ENCODE assay signal across 13 cellular contexts in the genomic region with DNA sequence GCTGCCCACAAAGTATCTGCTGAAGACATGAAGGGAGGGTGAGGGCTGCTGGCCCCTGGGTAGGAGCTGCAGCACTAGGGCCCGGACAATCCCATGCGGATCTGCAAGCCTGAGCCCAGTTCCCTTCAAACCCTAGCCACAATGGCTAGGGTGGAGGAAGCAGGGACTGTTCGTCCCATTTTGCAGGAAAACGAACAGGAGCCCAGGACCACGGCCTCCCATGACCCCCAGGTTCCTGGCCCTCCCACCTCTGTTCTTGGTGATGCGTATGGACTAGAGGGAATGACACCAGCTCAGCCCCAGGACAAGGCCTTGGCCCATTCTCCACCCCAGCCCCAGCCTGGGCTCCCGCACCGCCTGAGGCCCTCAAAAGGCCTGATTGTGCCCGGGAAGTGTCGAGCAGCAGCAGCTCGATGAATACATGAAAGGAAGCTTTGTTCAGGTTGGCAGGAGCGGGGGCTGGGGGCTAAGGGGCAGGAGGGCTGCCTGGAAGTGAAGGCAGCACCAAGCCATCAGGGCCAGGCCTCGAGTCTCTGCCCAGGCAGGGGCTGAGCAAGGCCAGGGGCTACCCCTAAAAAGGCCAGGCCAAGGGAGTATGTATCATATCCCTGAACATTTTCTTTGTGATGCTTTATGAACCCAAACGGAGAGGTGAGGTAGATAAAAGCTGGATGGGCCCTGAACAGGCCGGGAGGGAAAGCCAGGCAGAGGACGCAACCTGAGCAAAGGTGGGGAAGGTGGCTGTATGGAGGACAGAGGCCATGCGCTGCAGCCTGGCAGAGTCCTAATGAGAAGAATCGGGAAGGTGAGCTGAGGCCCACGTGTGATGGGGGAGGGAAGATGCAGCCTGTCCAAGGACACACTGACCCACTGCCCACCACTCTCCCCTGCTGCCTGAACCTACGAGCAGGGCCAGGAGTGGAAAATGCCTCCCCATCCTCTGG. TPM values are rescaled to one million over a fixed set of nuclear protein-coding genes. Genes with fewer than 3 reads are reported as not detected.
DNase-seq lines count a peak whose midpoint lies in the region; ATAC-seq, FAIRE-seq and TF ChIP-seq lines count a peak whose summit lies in the region.
"Had no signal": no experiment of that assay in that cellular context is flagged by ENCODE, and none has a peak within 500 bp of the region (broad histone marks: within the 10 kb centered on the region; RNA-seq: fewer than 3 reads in every experiment).

No MANE protein-coding gene starts in this region.

- ATAC-seq in HepG2 (peak; percentile 48), right lobe of liver (no peak)
- ATAC-seq: left lobe of liver had no signal

- H3K9ac ChIP-seq in HepG2 (ENCODE audit: insufficient read depth, low read depth, low read length) (peak overlapping the region; percentile 67), astrocyte (ENCODE audit: low read length) (peak overlapping the region; percentile 60)

- H4K20me1 ChIP-seq in HepG2 (ENCODE audit: insufficient read depth, low read length) (no peaks in the 10 kb centered on the region), astrocyte (ENCODE audit: insufficient read depth, low read length) (peaks cover 90% of the 10 kb centered on the region)

- TF ChIP-seq RAD21 in HepG2 (CRISPR knock-in tag; IDR thresholded peaks at IDR 0.05), result no peak

- POLR2A ChIA-PET in HepG2 (lab: Yijun Ruan, JAX), result interaction anchor here (0.7 to 8.1 kb wide), 8 partner anchors 9 to 40 kb away, joined by 3 to 107 read pairs (median 8); partner anchors contain the start of genes SEMA7A and UBL7

- H3K4me3 Mint-ChIP-seq in astrocyte (ENCODE audit: unreplicated experiment), result peak overlapping the region; percentile 54

- 53% methylated on average over 11 of the region's 20 CpGs for WGBS in HepG2 (ENCODE audit: low lambda C conversion rate)
- 81% methylated on average over 8 of the region's 20 CpGs for WGBS in right lobe of liver (ENCODE audit: insufficient coverage, low coverage, low lambda C conversion rate, missing lambda C conversion rate)
- WGBS in mesodermal cell (ENCODE audit: insufficient coverage in 2 of 2), 2 experiments, result 80 to 85% methylated on average over 10 to 13 of the region's 20 CpGs
- 61 to 84% methylated on average over 8 to 20 of the region's 20 CpGs for WGBS in testis, 2 donors
- whole genome bisulfite sequencing in stomach, 5 donors, result 87 to 89% (median 88%) methylated on average over 15 to 20 of the region's 20 CpGs

- in situ Hi-C loops in HepG2 (cut with HindIII; ENCODE audit: extremely low pct_ligation_motif_present, low pct_unique_long_range_greater_than_20kb) (no loop called here), brain microvascular endothelial cell (cut with HindIII; ENCODE audit: low pct_ligation_motif_present, low sequenced_read_pairs) (no loop called here)

- TF ChIP-seq CTCF in HepG2 (CRISPR knock-in tag; IDR thresholded peaks at IDR 0.05), result no peak
- TF ChIP-seq CTCF in right lobe of liver (IDR thresholded peaks at IDR 0.05), result no peak
- no peak for TF ChIP-seq CTCF in astrocyte (IDR thresholded peaks at IDR 0.05; ENCODE audit: insufficient read depth, low read depth, low read length)
- TF ChIP-seq CTCF in testis (IDR thresholded peaks at IDR 0.05), result no peak
- no peak for TF ChIP-seq CTCF in brain microvascular endothelial cell (IDR thresholded peaks at IDR 0.05; ENCODE audit: low read depth, low read length, missing control alignments)
- no peak for TF ChIP-seq CTCF in stomach (IDR thresholded peaks at IDR 0.05)

- CTCF ChIA-PET in HepG2 (lab: Yijun Ruan, JAX; ENCODE audit: low intra/inter-chr PET ratio, low total read pairs), result no interaction called here

- H3K36me3 ChIP-seq in HepG2 (replicated peaks in 1 of 2; ENCODE audit: control insufficient read depth in 1 of 2, insufficient read depth in 2 of 2, low read length in 2 of 2) (peaks cover 5 to 18% of the 10 kb centered on the region in 2 experiments; a peak in 4 of 5 replicates), right lobe of liver (no peaks in the 10 kb centered on the region), astrocyte (ENCODE audit: insufficient read depth, low read length) (peaks cover 10% of the 10 kb centered on the region), mesodermal cell (ENCODE audit: control insufficient read depth, insufficient read depth, low read length) (peaks cover 12% of the 10 kb centered on the region), testis (ENCODE audit: low read depth, missing control alignments) (no peaks in the 10 kb centered on the region), brain microvascular endothelial cell (replicated peaks) (peaks cover 10% of the 10 kb centered on the region), stomach (peaks cover 0 to 11% (median 0%) of the 10 kb centered on the region in 4 donors)
- H3K36me3 ChIP-seq: ascending aorta, esophagus squamous epithelium had no signal

- TF ChIP-seq EP300 in HepG2 (IDR thresholded peaks at IDR 0.05; ENCODE audit: low read depth in 2 of 2, low read length in 2 of 2) (no peak), HepG2 (CRISPR knock-in tag; IDR thresholded peaks at IDR 0.05; ENCODE audit: borderline replicate concordance) (peak; percentile 67), stomach (IDR thresholded peaks at IDR 0.05) (no peak)

- H2AFZ ChIP-seq in HepG2 (ENCODE audit: low read length) (no peak overlapping the region), astrocyte (ENCODE audit: low read depth, low read length) (no peak overlapping the region)

- H3K27ac Mint-ChIP-seq in astrocyte (ENCODE audit: unreplicated experiment), result peak overlapping the region; percentile 87

- no TSS peak for BruUV-seq in HepG2 (replicated peaks; lab: Mats Ljungman, UMichigan)

- no peak for TF ChIP-seq POLR2A in HepG2 (IDR thresholded peaks at IDR 0.05; ENCODE audit: insufficient read depth in 1 of 2, low read depth in 2 of 2, low read length in 2 of 2)
- TF ChIP-seq POLR2A in right lobe of liver (IDR thresholded peaks at IDR 0.05), result no peak
- no peak for TF ChIP-seq POLR2A in testis (IDR thresholded peaks at IDR 0.05)
- TF ChIP-seq POLR2A in stomach (IDR thresholded peaks at IDR 0.05), result no peak

- FAIRE-seq in HepG2 (lab: Jason Lieb, UNC) (peak; percentile 67), astrocyte (lab: Jason Lieb, UNC) (no peak)

- intact Hi-C loops in HepG2 (cut with micrococcal nuclease; ENCODE audit: unreplicated experiment) (no loop called here), right lobe of liver (cut with DNase I) (no loop called here), testis (cut with DNase I; ENCODE audit: low total_unique reads) (no loop called here), stomach (cut with DNase I; ENCODE audit: low total_unique reads) (no loop called here)

- no peaks in the 10 kb centered on the region for H3K27me3 Mint-ChIP-seq in astrocyte (ENCODE audit: low read depth, unreplicated experiment)

- H3K27ac ChIP-seq in HepG2 (ENCODE audit: extremely low read length, insufficient read depth, low read length) (peak overlapping the region; percentile 74), right lobe of liver (no peak overlapping the region), astrocyte (ENCODE audit: low read depth, low read length) (peak overlapping the region; percentile 70), mesodermal cell (ENCODE audit: low read depth, low read length, severe bottlenecking) (peak overlapping the region; percentile 81), testis (peak overlapping the region; percentile 76 to 82), brain microvascular endothelial cell (no peak overlapping the region), stomach (no peak overlapping the region)

- H3K79me2 ChIP-seq in HepG2 (ENCODE audit: insufficient read depth, low read length) (peaks cover 47% of the 10 kb centered on the region), astrocyte (ENCODE audit: insufficient read depth, low read length) (peaks cover 100% of the 10 kb centered on the region)

- H3K4me1 ChIP-seq in HepG2 (ENCODE audit: insufficient read depth, low read length) (peaks cover 85% of the 10 kb centered on the region), right lobe of liver (no peaks in the 10 kb centered on the region), astrocyte (ENCODE audit: insufficient read depth, low read length) (peaks cover 89% of the 10 kb centered on the region), mesodermal cell (ENCODE audit: control insufficient read depth, insufficient read depth, low read length, poor library complexity, severe bottlenecking) (peaks cover 39% of the 10 kb centered on the region), testis (peaks cover 98% of the 10 kb centered on the region), stomach (peaks cover 0 to 24% (median 1%) of the 10 kb centered on the region in 4 donors)

- H3K36me3 Mint-ChIP-seq in astrocyte (ENCODE audit: low read depth, unreplicated experiment), result peaks cover 9% of the 10 kb centered on the region

- DNase-seq in HepG2 (ENCODE audit: low spot score) (peak; percentile 79), right lobe of liver (no peak), astrocyte (ENCODE audit: low read depth) (no peak), testis (peak; percentile 61), brain microvascular endothelial cell (no peak), GOT3 (lab: John Stamatoyannopoulos, UW) (no peak), stomach (no peak)
- DNase-seq: esophagus squamous epithelium, NCI-H2171 treated with DMSO at 0.1 percent for 48 hours had no signal

- H3K27me3 ChIP-seq in HepG2 (ENCODE audit: control insufficient read depth in 1 of 2, insufficient read depth in 2 of 2, low read length in 2 of 2) (no peaks in the 10 kb centered on the region), right lobe of liver (no peaks in the 10 kb centered on the region), astrocyte (ENCODE audit: insufficient read depth, low read length) (no peaks in the 10 kb centered on the region), testis (no peaks in the 10 kb centered on the region), brain microvascular endothelial cell (replicated peaks) (no peaks in the 10 kb centered on the region), stomach (no peaks in the 10 kb centered on the region)
- H3K27me3 ChIP-seq: ascending aorta, esophagus squamous epithelium, SJSA1 had no signal

- H3K4me3 ChIP-seq in HepG2 (replicated peaks in 1 of 3; ENCODE audit: insufficient read depth in 1 of 3, low read depth in 2 of 3, low read length in 3 of 3) (peak overlapping the region in 1 of 3 experiments; percentile 30; a peak in 1 of 6 replicates), right lobe of liver (no peak overlapping the region), astrocyte (ENCODE audit: insufficient read depth, low read depth, low read length) (no peak overlapping the region), mesodermal cell (ENCODE audit: extremely low read depth, insufficient read depth, low read length, poor library complexity, severe bottlenecking) (no peak overlapping the region), testis (no peak overlapping the region), brain microvascular endothelial cell (ENCODE audit: low read depth, low read length) (no peak overlapping the region), stomach (no peak overlapping the region)
- H3K4me3 ChIP-seq: ascending aorta, esophagus squamous epithelium, SJSA1 had no signal

- H3K9me3 Mint-ChIP-seq in astrocyte (ENCODE audit: unreplicated experiment), result peaks cover 3% of the 10 kb centered on the region

- H3K4me2 ChIP-seq in HepG2 (ENCODE audit: low read depth, low read length) (peak overlapping the region; percentile 61), astrocyte (ENCODE audit: low read length) (peak overlapping the region; percentile 78)

- H3K9me3 ChIP-seq in HepG2 (ENCODE audit: low read length) (no peaks in the 10 kb centered on the region), right lobe of liver (no peaks in the 10 kb centered on the region), astrocyte (ENCODE audit: insufficient read depth, low read depth, low read length) (no peaks in the 10 kb centered on the region), mesodermal cell (ENCODE audit: control insufficient read depth, low read length) (no peaks in the 10 kb centered on the region), testis (no peaks in the 10 kb centered on the region), stomach (no peaks in the 10 kb centered on the region)
- H3K9me3 ChIP-seq: ascending aorta, esophagus squamous epithelium, SJSA1 had no signal

- peaks cover 44% of the 10 kb centered on the region for H3K4me1 Mint-ChIP-seq in astrocyte (ENCODE audit: low read depth, unreplicated experiment)

RNA-seq across cellular contexts. Expression of gene SEMA7A, which starts 12.2 kb away (rescaled TPM):
- total RNA-seq in HepG2 (2016; rRNA removed; fragmentation: Illumina TruSeq; extraction: Trizol) (7.1 and 15.8 TPM in 2 replicates), right lobe of liver (1 to 10 TPM in 3 of 6 experiments, under 1 TPM in 3; 0.42 to 2.4 (median 1.1) TPM), astrocyte (26.7 and 36.3 TPM in 2 replicates), testis (100 to 1,000 TPM; 217 to 220 TPM), stomach (1 to 10 TPM in 3 of 5 donors, not detected in 2; 1.3 to 2.9 (median 2.5) TPM)
- 6.7 and 6.9 TPM in 2 replicates for total RNA-seq in HepG2 (2016; cell fraction: cytosol; rRNA removed; fragmentation: Illumina TruSeq; extraction: Trizol; ENCODE audit: low read depth)
- total RNA-seq in HepG2 (2016; cell fraction: insoluble cytoplasmic fraction; rRNA removed; fragmentation: Illumina TruSeq; extraction: Trizol), result 5.8 and 16.8 TPM in 2 replicates
- 6.1 and 7.5 TPM in 2 replicates for total RNA-seq in HepG2 (2016; cell fraction: membrane; rRNA removed; fragmentation: Illumina TruSeq; extraction: Trizol)
- total RNA-seq in HepG2 (2016; cell fraction: nucleus; rRNA removed; fragmentation: Illumina TruSeq; extraction: Trizol), result 18.1 and 21.2 TPM in 2 replicates
- polyA plus RNA-seq in HepG2 (2011; rRNA removed) (9.0 and 11.3 TPM in 2 replicates), testis (ENCODE audit: insufficient read depth, low read depth, low replicate concordance) (80.7 TPM), stomach (1 to 10 TPM in 2 of 3 donors, under 1 TPM in 1; 0.31 to 3.5 (median 1.7) TPM)
- 9.5 and 11.5 TPM in 2 replicates for polyA plus RNA-seq in HepG2 (2011; cell fraction: cytosol; rRNA removed)
- 27.8 and 40.2 TPM in 2 replicates for polyA plus RNA-seq in HepG2 (2011; cell fraction: nucleus; rRNA removed)
- 6.1 and 9.1 TPM in 2 replicates for polyA plus RNA-seq in HepG2 (2012)
- 0.77 and 0.90 TPM in 2 replicates for polyA plus RNA-seq in HepG2 (2016; cell fraction: cytosol; fragmentation: Illumina TruSeq; extraction: Trizol; ENCODE audit: low read depth)
- polyA plus RNA-seq in HepG2 (2016; cell fraction: insoluble cytoplasmic fraction; fragmentation: Illumina TruSeq; extraction: Trizol; ENCODE audit: low read depth), result 3.7 and 5.2 TPM in 2 replicates
- 2.0 and 2.2 TPM in 2 replicates for polyA plus RNA-seq in HepG2 (2016; cell fraction: membrane; fragmentation: Illumina TruSeq; extraction: Trizol; ENCODE audit: low read depth)
- 40.2 and 42.1 TPM in 2 replicates for polyA plus RNA-seq in HepG2 (2016; cell fraction: nucleus; fragmentation: Illumina TruSeq; extraction: Trizol; ENCODE audit: insufficient read depth, low read depth)
- 1.2 and 27.6 TPM in 2 replicates for polyA minus RNA-seq in HepG2 (2011; rRNA and poly(A)+ RNA removed; ENCODE audit: low replicate concordance)
- 8.8 and 9.2 TPM in 2 replicates for polyA minus RNA-seq in HepG2 (2011; cell fraction: cytosol; rRNA and poly(A)+ RNA removed)
- 13.6 and 14.7 TPM in 2 replicates for polyA minus RNA-seq in HepG2 (2011; cell fraction: nucleus; rRNA and poly(A)+ RNA removed)
- polyA plus RNA-seq in mesodermal cell (2013, experiment 1 of 2), result 15.7 TPM
- 13.1 TPM for polyA plus RNA-seq in mesodermal cell (2013, experiment 2 of 2)

RNA-seq across cellular contexts. Expression of gene UBL7, which starts 39.4 kb away (rescaled TPM):
- total RNA-seq in HepG2 (2016; rRNA removed; fragmentation: Illumina TruSeq; extraction: Trizol) (55.0 and 63.2 TPM in 2 replicates), right lobe of liver (10 to 100 TPM; 14.8 to 38.0 (median 17.3) TPM), astrocyte (40.9 and 46.1 TPM in 2 replicates), testis (10 to 100 TPM; 61.9 to 70.6 TPM), stomach (100 to 1,000 TPM in 1 of 5 donors, 10 to 100 TPM in 3, 1 to 10 TPM in 1; 2.0 to 131 (median 31.2) TPM)
- 40.0 and 66.0 TPM in 2 replicates for total RNA-seq in HepG2 (2016; cell fraction: cytosol; rRNA removed; fragmentation: Illumina TruSeq; extraction: Trizol; ENCODE audit: low read depth)
- 52.3 and 63.7 TPM in 2 replicates for total RNA-seq in HepG2 (2016; cell fraction: insoluble cytoplasmic fraction; rRNA removed; fragmentation: Illumina TruSeq; extraction: Trizol)
- 56.6 and 72.2 TPM in 2 replicates for total RNA-seq in HepG2 (2016; cell fraction: membrane; rRNA removed; fragmentation: Illumina TruSeq; extraction: Trizol)
- total RNA-seq in HepG2 (2016; cell fraction: nucleus; rRNA removed; fragmentation: Illumina TruSeq; extraction: Trizol), result 14.7 and 21.3 TPM in 2 replicates
- polyA plus RNA-seq in HepG2 (2011; rRNA removed) (63.5 and 65.3 TPM in 2 replicates), testis (ENCODE audit: insufficient read depth, low read depth, low replicate concordance) (104 TPM), stomach (10 to 100 TPM; 33.0 to 46.3 (median 38.5) TPM)
- 57.8 and 86.0 TPM in 2 replicates for polyA plus RNA-seq in HepG2 (2011; cell fraction: cytosol; rRNA removed)
- 25.5 and 27.0 TPM in 2 replicates for polyA plus RNA-seq in HepG2 (2011; cell fraction: nucleus; rRNA removed)
- polyA plus RNA-seq in HepG2 (2012), result 38.1 and 49.1 TPM in 2 replicates
- 60.3 and 88.5 TPM in 2 replicates for polyA plus RNA-seq in HepG2 (2016; cell fraction: cytosol; fragmentation: Illumina TruSeq; extraction: Trizol; ENCODE audit: low read depth)
- polyA plus RNA-seq in HepG2 (2016; cell fraction: insoluble cytoplasmic fraction; fragmentation: Illumina TruSeq; extraction: Trizol; ENCODE audit: low read depth), result 70.2 and 77.9 TPM in 2 replicates
- polyA plus RNA-seq in HepG2 (2016; cell fraction: membrane; fragmentation: Illumina TruSeq; extraction: Trizol; ENCODE audit: low read depth), result 79.8 and 95.5 TPM in 2 replicates
- polyA plus RNA-seq in HepG2 (2016; cell fraction: nucleus; fragmentation: Illumina TruSeq; extraction: Trizol; ENCODE audit: insufficient read depth, low read depth), result 32.2 and 35.3 TPM in 2 replicates
- 109 and 162 TPM in 2 replicates for polyA minus RNA-seq in HepG2 (2011; rRNA and poly(A)+ RNA removed; ENCODE audit: low replicate concordance)
- polyA minus RNA-seq in HepG2 (2011; cell fraction: cytosol; rRNA and poly(A)+ RNA removed), result 22.8 and 25.9 TPM in 2 replicates
- 11.3 and 16.4 TPM in 2 replicates for polyA minus RNA-seq in HepG2 (2011; cell fraction: nucleus; rRNA and poly(A)+ RNA removed)
- 71.6 TPM for polyA plus RNA-seq in mesodermal cell (2013, experiment 1 of 2)
- 57.7 TPM for polyA plus RNA-seq in mesodermal cell (2013, experiment 2 of 2)

RNA-seq across cellular contexts. Expression of gene CYP11A1, which starts 54.1 kb away (rescaled TPM):
- total RNA-seq in HepG2 (2016; rRNA removed; fragmentation: Illumina TruSeq; extraction: Trizol), result 0.66 and 0.86 TPM in 2 replicates
- 0.30 and 0.62 TPM in 2 replicates for total RNA-seq in HepG2 (2016; cell fraction: cytosol; rRNA removed; fragmentation: Illumina TruSeq; extraction: Trizol; ENCODE audit: low read depth)
- total RNA-seq in HepG2 (2016; cell fraction: insoluble cytoplasmic fraction; rRNA removed; fragmentation: Illumina TruSeq; extraction: Trizol), result 0.43 and 0.71 TPM in 2 replicates
- total RNA-seq in HepG2 (2016; cell fraction: membrane; rRNA removed; fragmentation: Illumina TruSeq; extraction: Trizol), result 0.65 and 0.74 TPM in 2 replicates
- total RNA-seq in HepG2 (2016; cell fraction: nucleus; rRNA removed; fragmentation: Illumina TruSeq; extraction: Trizol), result 0.40 and 0.66 TPM in 2 replicates
- polyA plus RNA-seq in HepG2 (2011; rRNA removed), result 0.92 and 1.4 TPM in 2 replicates
- polyA plus RNA-seq in HepG2 (2011; cell fraction: cytosol; rRNA removed), result 0.98 and 1.0 TPM in 2 replicates
- 1.5 and 1.8 TPM in 2 replicates for polyA plus RNA-seq in HepG2 (2011; cell fraction: nucleus; rRNA removed)
- polyA plus RNA-seq in HepG2 (2012), result 0.54 and 0.73 TPM in 2 replicates
- polyA plus RNA-seq in HepG2 (2016; cell fraction: cytosol; fragmentation: Illumina TruSeq; extraction: Trizol; ENCODE audit: low read depth), result 0.26 and 0.61 TPM in 2 replicates
- 0.66 and 0.83 TPM in 2 replicates for polyA plus RNA-seq in HepG2 (2016; cell fraction: insoluble cytoplasmic fraction; fragmentation: Illumina TruSeq; extraction: Trizol; ENCODE audit: low read depth)
- polyA plus RNA-seq in HepG2 (2016; cell fraction: membrane; fragmentation: Illumina TruSeq; extraction: Trizol; ENCODE audit: low read depth), result 0.36 and 0.45 TPM in 2 replicates
- polyA plus RNA-seq in HepG2 (2016; cell fraction: nucleus; fragmentation: Illumina TruSeq; extraction: Trizol; ENCODE audit: insufficient read depth, low read depth), result 0.64 and 0.93 TPM in 2 replicates
- polyA minus RNA-seq in HepG2 (2011; rRNA and poly(A)+ RNA removed; ENCODE audit: low replicate concordance), result 1.6 and 8.2 TPM in 2 replicates
- polyA minus RNA-seq in HepG2 (2011; cell fraction: cytosol; rRNA and poly(A)+ RNA removed), result 0.99 TPM in 1 of 2 replicates, not detected in the other
- polyA minus RNA-seq in HepG2 (2011; cell fraction: nucleus; rRNA and poly(A)+ RNA removed), result 0.39 and 0.87 TPM in 2 replicates
- 1 to 10 TPM; 2.5 to 6.4 (median 2.8) TPM for total RNA-seq in right lobe of liver
- total RNA-seq in astrocyte, result 0.43 and 0.60 TPM in 2 replicates
- 2.9 TPM for polyA plus RNA-seq in mesodermal cell (2013, experiment 1 of 2)
- 3.2 TPM for polyA plus RNA-seq in mesodermal cell (2013, experiment 2 of 2)
- 10 to 100 TPM; 74.3 to 76.4 TPM for total RNA-seq in testis
- polyA plus RNA-seq in testis (ENCODE audit: insufficient read depth, low read depth, low replicate concordance), result 76.2 TPM
- total RNA-seq in stomach, result 1 to 10 TPM in 1 of 5 donors, not detected in 4; 3.9 TPM
- 10 to 100 TPM in 1 of 3 donors, 1 to 10 TPM in 2; 2.5 to 10.2 (median 4.5) TPM for polyA plus RNA-seq in stomach

Comparison
In these comparisons a context has a peak if more than half of its experiments do, and no peak if none do; other contexts are left out.
1. DNase-seq: peak in HepG2 (single experiment) and testis (single experiment); none in right lobe of liver (0 of 3), astrocyte (single experiment), brain microvascular endothelial cell (single experiment), GOT3 (single experiment) and stomach (single experiment).
2. H3K27ac ChIP-seq: peak in HepG2 (single experiment), astrocyte (single experiment), mesodermal cell (single experiment) and testis (2 of 2); none in right lobe of liver (0 of 3), brain microvascular endothelial cell (single experiment) and stomach (0 of 5).
3. RNA of gene CYP11A1, which starts 54.1 kb away (total RNA-seq): 74.3 to 76.4 TPM in testis; 2.5 to 6.4 TPM in right lobe of liver, 0.30 to 0.86 TPM in HepG2, 0.43 to 0.60 TPM in astrocyte and 3.9 TPM in stomach; every median in the first group is over 10 times any median in the second.